ENCODE assay signal across 23 cellular contexts in genomic region chr13:41931337-41931736, GRCh38. TPM values are rescaled to one million over a fixed set of nuclear protein-coding genes. Genes with fewer than 3 reads are reported as not detected.
DNase-seq lines count a peak whose midpoint lies in the region; ATAC-seq and TF ChIP-seq lines count a peak whose summit lies in the region.
"Had no signal": no experiment of that assay in that cellular context is flagged by ENCODE, and none has a peak within 500 bp of the region (broad histone marks: within the 10 kb centered on the region; RNA-seq: fewer than 3 reads in every experiment).

No MANE protein-coding gene starts in this region.

- DNase-seq in activated CD4-positive, CD25-positive, alpha-beta regulatory T cell treated with anti-CD3 and anti-CD28 coated beads, Interleukin-2, amount 50 U/mL, for 72 hours: no peak
- DNase-seq in GM04503 (ENCODE audit: low read depth): peak; percentile 32
- DNase-seq in activated naive CD8-positive, alpha-beta T cell treated with anti-CD3 and anti-CD28 coated beads, Interleukin-2, amount 50 U/mL, for 24 hours: no peak
- peak; percentile 17 for DNase-seq in fibroblast of villous mesenchyme (ENCODE audit: low read depth)
- no peak for DNase-seq in NCI-H1092 (lab: John Stamatoyannopoulos, UW)
- no peak for DNase-seq in islet precursor cell
- DNase-seq: GF-D8; MM.1S; naive thymus-derived CD4-positive, alpha-beta T cell; NCI-H1694; NCI-H748 treated with DMSO at 0.1 percent for 48 hours; OCI-M1; stimulated activated CD4-positive, alpha-beta T cell treated with anti-CD3 and anti-CD28 coated beads, Interleukin-1b, Interleukin-23, amount 100 ng/mL, for 48 hours; stomach; upper lobe of right lung had no signal

- ATAC-seq in activated CD4-positive, CD25-positive, alpha-beta regulatory T cell treated with anti-CD3 and anti-CD28 coated beads, Interleukin-2, amount 50 U/mL, for 24 hours: peak; percentile 13 to 17
- no peak for ATAC-seq in activated naive CD8-positive, alpha-beta T cell treated with anti-CD3 and anti-CD28 coated beads, Interleukin-2, amount 50 U/mL, for 24 hours
- ATAC-seq in GM21737 (IDR thresholded peaks at IDR 0.05; ENCODE audit: unreplicated experiment): no peak
- ATAC-seq: foreskin keratinocyte; HCT116; naive thymus-derived CD4-positive, alpha-beta T cell; upper lobe of right lung had no signal

- no peak overlapping the region for H3K4me3 ChIP-seq in fibroblast of villous mesenchyme (ENCODE audit: low read depth, low read length)
- H3K4me3 ChIP-seq: ascending aorta; BLaER1 treated with 17β-estradiol and CSF1 and Interleukin-3, amounts not matched to agents 10 nM and 100 nM; stomach; upper lobe of right lung had no signal

- no peak overlapping the region for H3K4me3 Mint-ChIP-seq in activated naive CD8-positive, alpha-beta T cell treated with anti-CD3 and anti-CD28 coated beads, Interleukin-2, amount 50 U/mL, for 24 hours
- H3K4me3 Mint-ChIP-seq: memory B cell; naive thymus-derived CD4-positive, alpha-beta T cell had no signal

- no peak for TF ChIP-seq CTCF in fibroblast of villous mesenchyme (IDR thresholded peaks at IDR 0.05; ENCODE audit: insufficient read depth, low read depth, low read length)

- peaks cover 66% of the 10 kb centered on the region for H3K4me1 Mint-ChIP-seq in activated naive CD8-positive, alpha-beta T cell treated with anti-CD3 and anti-CD28 coated beads, Interleukin-2, amount 50 U/mL, for 24 hours

- H3K36me3 Mint-ChIP-seq in activated naive CD8-positive, alpha-beta T cell treated with anti-CD3 and anti-CD28 coated beads, Interleukin-2, amount 50 U/mL, for 24 hours (ENCODE audit: low read depth): peaks cover 42% of the 10 kb centered on the region

- H3K27me3 Mint-ChIP-seq in activated naive CD8-positive, alpha-beta T cell treated with anti-CD3 and anti-CD28 coated beads, Interleukin-2, amount 50 U/mL, for 24 hours: no peaks in the 10 kb centered on the region
- H3K27me3 Mint-ChIP-seq: memory B cell; naive thymus-derived CD4-positive, alpha-beta T cell had no signal

- no peaks in the 10 kb centered on the region for H3K9me3 Mint-ChIP-seq in activated naive CD8-positive, alpha-beta T cell treated with anti-CD3 and anti-CD28 coated beads, Interleukin-2, amount 50 U/mL, for 24 hours
- H3K9me3 Mint-ChIP-seq: memory B cell had no signal

- peak overlapping the region; percentile 12 for H3K27ac Mint-ChIP-seq in activated naive CD8-positive, alpha-beta T cell treated with anti-CD3 and anti-CD28 coated beads, Interleukin-2, amount 50 U/mL, for 24 hours
- H3K27ac Mint-ChIP-seq: activated T-helper 2 cell treated with anti-CD3 and anti-CD28 coated beads, Interferon-gamma antibody, Interleukin-2, Interleukin-4, amounts not matched to agents 10 μg/mL and 5 μg/mL and 100 μg/mL, durations not matched to agents 14 hours and 24 hours and 36 hours; memory B cell had no signal

RNA-seq across cellular contexts. Expression of gene VWA8, which starts 29.6 kb away (rescaled TPM):
- 20.9 and 33.2 TPM in 2 replicates for total RNA-seq in fibroblast of villous mesenchyme

Comparison
In these comparisons a context has a peak if more than half of its experiments do, and no peak if none do; other contexts are left out.
1. ATAC-seq: peak in activated CD4-positive, CD25-positive, alpha-beta regulatory T cell treated with anti-CD3 and anti-CD28 coated beads, Interleukin-2, amount 50 U/mL, for 24 hours (2 of 2); none in activated naive CD8-positive, alpha-beta T cell treated with anti-CD3 and anti-CD28 coated beads, Interleukin-2, amount 50 U/mL, for 24 hours (single experiment) and GM21737 (single experiment).
2. DNase-seq: peak in GM04503 (single experiment) and fibroblast of villous mesenchyme (single experiment); none in activated CD4-positive, CD25-positive, alpha-beta regulatory T cell treated with anti-CD3 and anti-CD28 coated beads, Interleukin-2, amount 50 U/mL, for 72 hours (single experiment), activated naive CD8-positive, alpha-beta T cell treated with anti-CD3 and anti-CD28 coated beads, Interleukin-2, amount 50 U/mL, for 24 hours (single experiment), NCI-H1092 (single experiment) and islet precursor cell (single experiment).